ENCODE assay signal across 29 cellular contexts in genomic region chr4:133592591-133592990, GRCh38.
"Had no signal": no experiment of that assay in that cellular context is flagged by ENCODE, and none has a peak within 500 bp of the region (broad histone marks: within the 10 kb centered on the region; RNA-seq: fewer than 3 reads in every experiment).

No MANE protein-coding gene starts in this region.

- DNase-seq: activated B cell treated with CpG ODN at 0.5 μM for 24 hours; activated CD4-positive, alpha-beta T cell treated with anti-CD3 and anti-CD28 coated beads, Interleukin-2, amount 50 U/mL, for 4 hours; activated naive CD4-positive, alpha-beta T cell; activated T-cell treated with anti-CD3 and anti-CD28 coated beads for 4 hours; activated T-cell treated with anti-CD3 and anti-CD28 coated beads, Interleukin-2, amount 50 U/mL, for 72 hours; central memory CD4-positive, alpha-beta T cell; foreskin fibroblast; heart left ventricle; hypothalamus; islet precursor cell; left cardiac atrium; left ventricle myocardium superior; naive B cell; nephron progenitor cell; nucleus accumbens; psoas muscle; sigmoid colon; small intestine; stimulated activated CD4-positive, alpha-beta T cell treated with anti-CD3 and anti-CD28 coated beads, Interleukin-4, amount 100 ng/mL, for 24 hours; stimulated activated naive CD8-positive, alpha-beta T cell treated with anti-CD3 and anti-CD28 coated beads, Interleukin-15, amount 100 ng/mL, for 72 hours; T-helper 9 cell; tibial artery; upper lobe of right lung had no signal

- H3K9me3 Mint-ChIP-seq: activated B cell treated with CpG ODN at 0.5 μM for 24 hours, nephron progenitor cell had no signal

- H3K27ac Mint-ChIP-seq: activated B cell treated with CpG ODN at 0.5 μM for 24 hours; activated naive CD4-positive, alpha-beta T cell treated with anti-CD3 and anti-CD28 coated beads, Interleukin-2, amount 50 U/mL, for 72 hours; activated T-cell treated with anti-CD3 and anti-CD28 coated beads, Interleukin-2, amount 50 U/mL, for 72 hours; mesothelial cell of epicardium; nephron progenitor cell; stimulated activated effector memory CD8-positive, alpha-beta T cell treated with anti-CD3 and anti-CD28 coated beads, Interleukin-12 subunit alpha, Interleukin-12 subunit beta, amount 100 ng/mL, for 72 hours; stimulated activated naive CD8-positive, alpha-beta T cell treated with anti-CD3 and anti-CD28 coated beads, Interleukin-15, amount 100 ng/mL, for 72 hours had no signal

- H3K4me3 ChIP-seq: breast epithelium, heart left ventricle, psoas muscle, sigmoid colon, tibial artery, upper lobe of right lung had no signal

- H3K79me2 ChIP-seq: parathyroid adenoma had no signal

- H3K4me1 Mint-ChIP-seq: activated B cell treated with CpG ODN at 0.5 μM for 24 hours; naive B cell; nephron progenitor cell; stimulated activated effector memory CD8-positive, alpha-beta T cell treated with anti-CD3 and anti-CD28 coated beads, Interleukin-12 subunit alpha, Interleukin-12 subunit beta, amount 100 ng/mL, for 72 hours; stimulated activated naive CD8-positive, alpha-beta T cell treated with anti-CD3 and anti-CD28 coated beads, Interleukin-15, amount 100 ng/mL, for 72 hours had no signal

- H3K27me3 Mint-ChIP-seq: activated B cell treated with CpG ODN at 0.5 μM for 24 hours; naive B cell; stimulated activated naive CD8-positive, alpha-beta T cell treated with anti-CD3 and anti-CD28 coated beads, Interleukin-15, amount 100 ng/mL, for 72 hours had no signal

- H3K27me3 ChIP-seq: breast epithelium, heart left ventricle, sigmoid colon, tibial artery, upper lobe of right lung had no signal

- H3K9me3 ChIP-seq: breast epithelium, heart left ventricle, psoas muscle, sigmoid colon, tibial artery, upper lobe of right lung had no signal

- H3K27ac ChIP-seq: breast epithelium, heart left ventricle, parathyroid adenoma, psoas muscle, sigmoid colon, tibial artery, upper lobe of right lung had no signal

- H3K4me3 Mint-ChIP-seq: activated B cell treated with CpG ODN at 0.5 μM for 24 hours; activated T-cell treated with anti-CD3 and anti-CD28 coated beads, Interleukin-2, amount 50 U/mL, for 72 hours; mesothelial cell of epicardium; naive B cell; nephron progenitor cell; stimulated activated effector memory CD8-positive, alpha-beta T cell treated with anti-CD3 and anti-CD28 coated beads, Interleukin-12 subunit alpha, Interleukin-12 subunit beta, amount 100 ng/mL, for 72 hours; stimulated activated naive CD8-positive, alpha-beta T cell treated with anti-CD3 and anti-CD28 coated beads, Interleukin-15, amount 100 ng/mL, for 72 hours had no signal

- H3K36me3 Mint-ChIP-seq: activated naive CD4-positive, alpha-beta T cell treated with anti-CD3 and anti-CD28 coated beads, Interleukin-2, amount 50 U/mL, for 72 hours; mesothelial cell of epicardium; naive B cell; stimulated activated effector memory CD8-positive, alpha-beta T cell treated with anti-CD3 and anti-CD28 coated beads, Interleukin-12 subunit alpha, Interleukin-12 subunit beta, amount 100 ng/mL, for 72 hours had no signal

- ATAC-seq: activated naive CD4-positive, alpha-beta T cell treated with anti-CD3 and anti-CD28 coated beads, Interleukin-2, amount 50 U/mL, for 72 hours; activated T-cell treated with anti-CD3 and anti-CD28 coated beads, Interleukin-2, amount 50 U/mL, for 72 hours; esophagus mucosa; heart left ventricle; left cardiac atrium; left ventricle myocardium superior; psoas muscle; stimulated activated effector memory CD8-positive, alpha-beta T cell treated with anti-CD3 and anti-CD28 coated beads, Interleukin-12 subunit alpha, Interleukin-12 subunit beta, amount 100 ng/mL, for 72 hours; stimulated activated naive CD8-positive, alpha-beta T cell treated with anti-CD3 and anti-CD28 coated beads, Interleukin-15, amount 100 ng/mL, for 72 hours; upper lobe of right lung had no signal

- H3K9ac ChIP-seq: parathyroid adenoma had no signal

- H3K4me1 ChIP-seq: breast epithelium, heart left ventricle, psoas muscle, sigmoid colon, tibial artery, upper lobe of right lung had no signal

- H3K36me3 ChIP-seq: breast epithelium, heart left ventricle, sigmoid colon, tibial artery, upper lobe of right lung had no signal

- H2AFZ ChIP-seq: parathyroid adenoma had no signal
